19 cellular contexts compared by ENCODE assay signal in genomic region chr5:168313596-168314204, GRCh38. TPM values are rescaled to one million over a fixed set of nuclear protein-coding genes. Genes with fewer than 3 reads are reported as not detected.
A peak's percentile ranks its signal among the peaks of the same experiment; 100 is the strongest.
DNase-seq lines count a peak whose midpoint lies in the region; ATAC-seq and TF ChIP-seq lines count a peak whose summit lies in the region.
"Had no signal": no experiment of that assay in that cellular context is flagged by ENCODE, and none has a peak within 500 bp of the region (broad histone marks: within the 10 kb centered on the region; RNA-seq: fewer than 3 reads in every experiment).

No MANE protein-coding gene starts in this region.

- no peak overlapping the region for H3K4me3 ChIP-seq in liver (ENCODE audit: low read depth in 1 of 3, low read length in 3 of 3)
- H3K4me3 ChIP-seq: psoas muscle, SK-N-MC had no signal

- H3K9ac ChIP-seq in liver (ENCODE audit: low read depth in 1 of 2, low read length in 2 of 2) = no peak overlapping the region

- H3K4me1 ChIP-seq in liver (ENCODE audit: control insufficient read depth in 4 of 4, insufficient read depth in 4 of 4, low read length in 3 of 4) = peaks cover 16 to 71% (median 56%) of the 10 kb centered on the region in 4 donors
- H3K4me1 ChIP-seq: psoas muscle had no signal

- no peaks in the 10 kb centered on the region for H3K4me1 Mint-ChIP-seq in stimulated activated memory B cell treated with anti-CD40 and anti-IgM and Interleukin-4, amounts not matched to agents 10 μg/mL and 1 μg/mL and 100 μg/mL, for 72 hours
- H3K4me1 Mint-ChIP-seq: activated CD4-positive, alpha-beta T cell treated with anti-CD3 and anti-CD28 coated beads, Interleukin-2, amount 10 ng/mL, durations not matched to agents 7 days and 5 days; stimulated activated naive CD8-positive, alpha-beta T cell treated with anti-CD3 and anti-CD28 coated beads, Interleukin-15, amount 100 ng/mL, for 72 hours had no signal

- WGBS in liver = 80% methylated on average over 7 of the region's 7 CpGs

- no peaks in the 10 kb centered on the region for H3K9me3 Mint-ChIP-seq in stimulated activated memory B cell treated with anti-CD40 and anti-IgM and Interleukin-4, amounts not matched to agents 10 μg/mL and 1 μg/mL and 100 μg/mL, for 72 hours
- H3K9me3 Mint-ChIP-seq: activated CD4-positive, alpha-beta T cell treated with anti-CD3 and anti-CD28 coated beads, Interleukin-2, amount 10 ng/mL, durations not matched to agents 7 days and 5 days; stimulated activated naive CD8-positive, alpha-beta T cell treated with anti-CD3 and anti-CD28 coated beads, Interleukin-15, amount 100 ng/mL, for 72 hours had no signal

- H3K27ac ChIP-seq in liver (ENCODE audit: low read depth in 1 of 2, low read length in 2 of 2) = peak overlapping the region; percentile 91 to 95
- H3K27ac ChIP-seq: psoas muscle, SK-N-MC had no signal

- no peak for TF ChIP-seq RAD21 in liver (IDR thresholded peaks at IDR 0.05)

- peaks cover 15% of the 10 kb centered on the region for H3K27me3 Mint-ChIP-seq in stimulated activated memory B cell treated with anti-CD40 and anti-IgM and Interleukin-4, amounts not matched to agents 10 μg/mL and 1 μg/mL and 100 μg/mL, for 72 hours
- H3K27me3 Mint-ChIP-seq: activated CD4-positive, alpha-beta T cell treated with anti-CD3 and anti-CD28 coated beads, Interleukin-2, amount 10 ng/mL, durations not matched to agents 7 days and 5 days had no signal

- H3K36me3 ChIP-seq in liver (ENCODE audit: control insufficient read depth in 4 of 4, insufficient read depth in 3 of 4, low read depth in 1 of 4, low read length in 3 of 4) = no peaks in the 10 kb centered on the region

- no peaks in the 10 kb centered on the region for H3K27me3 ChIP-seq in liver (ENCODE audit: control insufficient read depth in 4 of 4, insufficient read depth in 4 of 4, low read length in 3 of 4)

- H3K4me3 Mint-ChIP-seq in stimulated activated memory B cell treated with anti-CD40 and anti-IgM and Interleukin-4, amounts not matched to agents 10 μg/mL and 1 μg/mL and 100 μg/mL, for 72 hours = no peak overlapping the region
- H3K4me3 Mint-ChIP-seq: activated CD4-positive, alpha-beta T cell treated with anti-CD3 and anti-CD28 coated beads, Interleukin-2, amount 10 ng/mL, durations not matched to agents 7 days and 5 days; stimulated activated naive CD8-positive, alpha-beta T cell treated with anti-CD3 and anti-CD28 coated beads, Interleukin-15, amount 100 ng/mL, for 72 hours had no signal

- ATAC-seq in stimulated activated memory B cell treated with anti-CD40 and anti-IgM and Interleukin-4, amounts not matched to agents 10 μg/mL and 1 μg/mL and 100 μg/mL, for 72 hours = peak; percentile 5
- no peak for ATAC-seq in HG03135 (IDR thresholded peaks at IDR 0.05; ENCODE audit: unreplicated experiment)
- no peak for ATAC-seq in GM21526 (IDR thresholded peaks at IDR 0.05; ENCODE audit: low FRiP score, unreplicated experiment)
- ATAC-seq: psoas muscle; stimulated activated naive CD8-positive, alpha-beta T cell treated with anti-CD3 and anti-CD28 coated beads, Interleukin-15, amount 100 ng/mL, for 72 hours had no signal

- no peak for TF ChIP-seq CTCF in liver (IDR thresholded peaks at IDR 0.05; ENCODE audit: low read depth, low read length, missing input control)

- H3K27ac Mint-ChIP-seq in stimulated activated memory B cell treated with anti-CD40 and anti-IgM and Interleukin-4, amounts not matched to agents 10 μg/mL and 1 μg/mL and 100 μg/mL, for 72 hours = no peak overlapping the region
- H3K27ac Mint-ChIP-seq: activated CD4-positive, alpha-beta T cell treated with anti-CD3 and anti-CD28 coated beads, Interleukin-2, amount 10 ng/mL, durations not matched to agents 7 days and 5 days; stimulated activated naive CD8-positive, alpha-beta T cell treated with anti-CD3 and anti-CD28 coated beads, Interleukin-15, amount 100 ng/mL, for 72 hours had no signal

- no peaks in the 10 kb centered on the region for H3K36me3 Mint-ChIP-seq in stimulated activated memory B cell treated with anti-CD40 and anti-IgM and Interleukin-4, amounts not matched to agents 10 μg/mL and 1 μg/mL and 100 μg/mL, for 72 hours

- no peaks in the 10 kb centered on the region for H3K9me3 ChIP-seq in liver (ENCODE audit: control insufficient read depth in 4 of 4, low read length in 3 of 4)
- H3K9me3 ChIP-seq: psoas muscle had no signal

- peak; percentile 61 for DNase-seq in EH (ENCODE audit: low read depth)
- DNase-seq in T1000 (lab: John Stamatoyannopoulos, UW) = peak; percentile 8
- no peak for DNase-seq in hippocampal formation (lab: John Stamatoyannopoulos, UW)
- no peak for DNase-seq in mucosa of gallbladder (ENCODE audit: low spot score)
- DNase-seq: activated CD4-positive, alpha-beta T cell treated with anti-CD3 and anti-CD28 coated beads, Interleukin-2, amount 10 ng/mL, durations not matched to agents 7 days and 5 days; activated naive CD4-positive, alpha-beta T cell; AML-193; aorta; GDM1; NCI-H1092; NCI-H2081 treated with DMSO at 0.1 percent for 48 hours; NCI-H524; psoas muscle; stimulated activated naive CD8-positive, alpha-beta T cell treated with anti-CD3 and anti-CD28 coated beads, Interleukin-15, amount 100 ng/mL, for 72 hours had no signal

TF ChIP-seq in liver, 16 proteins besides CTCF, POLR2A, EP300 and RAD21:
- TF ChIP-seq RXRA (IDR thresholded peaks at IDR 0.05) = no peak
- TF ChIP-seq FOXA2 (IDR thresholded peaks at IDR 0.05) = no peak
- TF ChIP-seq FOXA1 (IDR thresholded peaks at IDR 0.05) = no peak
- TF ChIP-seq ATF3 (IDR thresholded peaks at IDR 0.05) = no peak

RNA-seq across cellular contexts. Expression of gene WWC1, which starts 22.3 kb away (rescaled TPM):
- 10 to 100 TPM in 1 of 2 donors, 1 to 10 TPM in 1; 5.9 to 25.1 TPM for total RNA-seq in liver
- 10 to 100 TPM in 1 of 2 donors, 1 to 10 TPM in 1; 6.2 to 23.3 TPM for polyA plus RNA-seq in liver
- 58.4 TPM for total RNA-seq in mucosa of gallbladder

Comparison
In these comparisons a context has a peak if more than half of its experiments do, and no peak if none do; other contexts are left out.
1. DNase-seq: peak in EH (single experiment) and T1000 (single experiment); none in hippocampal formation (0 of 2) and mucosa of gallbladder (single experiment).